ENCODE assay signal across 10 cellular contexts in genomic region chr14:54622189-54622958, GRCh38. TPM values are rescaled to one million over a fixed set of nuclear protein-coding genes. Genes with fewer than 3 reads are reported as not detected.
DNase-seq lines count a peak whose midpoint lies in the region; ATAC-seq and TF ChIP-seq lines count a peak whose summit lies in the region.
"Had no signal": no experiment of that assay in that cellular context is flagged by ENCODE, and none has a peak within 500 bp of the region (broad histone marks: within the 10 kb centered on the region; RNA-seq: fewer than 3 reads in every experiment).

No MANE protein-coding gene starts in this region.

- intact Hi-C loops in Calu3 (cut with micrococcal nuclease; ENCODE audit: unreplicated experiment): no loop called here

- ATAC-seq in HG02981 (IDR thresholded peaks at IDR 0.05; ENCODE audit: unreplicated experiment): peak; percentile 75

- H3K9me3 Mint-ChIP-seq in Calu3 (ENCODE audit: low read depth, unreplicated experiment): no peaks in the 10 kb centered on the region

- no TSS peak for BruUV-seq in Calu3 (replicated peaks; lab: Mats Ljungman, UMichigan)

- CTCF ChIA-PET in Calu3 (lab: Charles Lee): no interaction called here

- DNase-seq in activated CD8-positive, alpha-beta memory T cell treated with anti-CD3 and anti-CD28 coated beads for 24 hours: peak; percentile 70
- no peak for DNase-seq in activated CD8-positive, alpha-beta memory T cell treated with anti-CD3 and anti-CD28 coated beads, Interleukin-2, amount 50 U/mL, for 4 hours
- DNase-seq in activated CD8-positive, alpha-beta memory T cell treated with anti-CD3 and anti-CD28 coated beads, Interleukin-2, amount 50 U/mL, for 24 hours (ENCODE audit: extremely low read depth): peak; percentile 9
- peak; percentile 33 to 66 for DNase-seq in stimulated activated CD8-positive, alpha-beta memory T cell treated with anti-CD3 and anti-CD28 coated beads, Interleukin-7, amount 100 ng/mL, for 48 hours (ENCODE audit: extremely low read depth in 1 of 2, low read depth in 1 of 2)
- no peak for DNase-seq in DMS53 treated with DMSO at 0.1 percent for 48 hours (lab: John Stamatoyannopoulos, UW; ENCODE audit: unreplicated experiment)
- no peak for DNase-seq in Calu3
- no peak for DNase-seq in NCI-H1417 treated with DMSO at 0.1 percent for 48 hours (lab: John Stamatoyannopoulos, UW)
- DNase-seq: brain microvascular endothelial cell, PC-9 had no signal

- no peaks in the 10 kb centered on the region for H3K4me1 Mint-ChIP-seq in Calu3 (ENCODE audit: low read depth, unreplicated experiment)

- H3K27me3 Mint-ChIP-seq in Calu3 (ENCODE audit: unreplicated experiment): no peaks in the 10 kb centered on the region

- H3K36me3 Mint-ChIP-seq in Calu3 (ENCODE audit: insufficient read depth, unreplicated experiment): no peaks in the 10 kb centered on the region

- no peak overlapping the region for H3K27ac Mint-ChIP-seq in Calu3 (ENCODE audit: unreplicated experiment)

- H3K4me3 Mint-ChIP-seq in Calu3 (ENCODE audit: low read depth, unreplicated experiment): no peak overlapping the region

- no peak for TF ChIP-seq CTCF in Calu3 (IDR thresholded peaks at IDR 0.05; ENCODE audit: unreplicated experiment)

RNA-seq across cellular contexts. Expression of gene SAMD4A, which starts 55.4 kb away (rescaled TPM):
- 10.9 and 14.4 TPM in 2 replicates for total RNA-seq in Calu3 (2022)

Comparison
In these comparisons a context has a peak if more than half of its experiments do, and no peak if none do; other contexts are left out.
1. DNase-seq: peak in activated CD8-positive, alpha-beta memory T cell treated with anti-CD3 and anti-CD28 coated beads for 24 hours (single experiment), activated CD8-positive, alpha-beta memory T cell treated with anti-CD3 and anti-CD28 coated beads, Interleukin-2, amount 50 U/mL, for 24 hours (single experiment) and stimulated activated CD8-positive, alpha-beta memory T cell treated with anti-CD3 and anti-CD28 coated beads, Interleukin-7, amount 100 ng/mL, for 48 hours (2 of 2); none in activated CD8-positive, alpha-beta memory T cell treated with anti-CD3 and anti-CD28 coated beads, Interleukin-2, amount 50 U/mL, for 4 hours (single experiment), DMS53 treated with DMSO at 0.1 percent for 48 hours (single experiment), Calu3 (single experiment) and NCI-H1417 treated with DMSO at 0.1 percent for 48 hours (single experiment).